31 cellular contexts compared by ENCODE assay signal in the genomic region with DNA sequence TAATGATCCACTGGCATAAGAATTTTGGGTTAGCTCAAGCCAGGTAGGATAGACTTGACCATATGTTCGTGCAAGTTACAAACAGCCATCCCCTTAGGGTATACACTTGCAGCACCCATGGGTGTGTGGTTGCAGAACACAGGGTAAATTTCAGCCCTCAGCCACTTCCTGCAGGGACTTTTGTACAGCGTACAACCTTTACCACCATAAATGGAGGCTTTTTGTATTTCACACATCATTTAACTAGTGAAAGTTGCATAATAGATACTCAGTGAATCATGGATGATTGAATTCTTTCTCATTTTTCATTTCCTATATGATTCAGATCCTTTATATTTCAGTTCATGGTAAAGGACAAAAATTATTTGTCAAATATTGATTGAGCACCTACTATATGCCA.
DNase-seq lines count a peak whose midpoint lies in the region; ATAC-seq and TF ChIP-seq lines count a peak whose summit lies in the region.
"Had no signal": no experiment of that assay in that cellular context is flagged by ENCODE, and none has a peak within 500 bp of the region (broad histone marks: within the 10 kb centered on the region; RNA-seq: fewer than 3 reads in every experiment).

No MANE protein-coding gene starts in this region.

- peaks cover 4% of the 10 kb centered on the region for H3K4me1 ChIP-seq in osteoblast (ENCODE audit: insufficient read depth, low read length)
- H3K4me1 ChIP-seq: adrenal gland, esophagus squamous epithelium, left lung, sigmoid colon, vagina had no signal

- no peak overlapping the region for H2AFZ ChIP-seq in osteoblast (ENCODE audit: low read length)

- CTCF ChIA-PET in RWPE1 (lab: Yijun Ruan, JAX) = no interaction called here

- H3K27ac ChIP-seq in RWPE1 = no peak overlapping the region
- no peak overlapping the region for H3K27ac ChIP-seq in osteoblast (ENCODE audit: low read depth, low read length)
- H3K27ac ChIP-seq: adrenal gland, brain microvascular endothelial cell, esophagus squamous epithelium, KMS-11, left lung, sigmoid colon, vagina had no signal

- DNase-seq in stimulated activated naive CD8-positive, alpha-beta T cell treated with anti-CD3 and anti-CD28 coated beads, Interleukin-15, amount 100 ng/mL, for 72 hours = peak in 1 of 2 donors; percentile 32
- no peak for DNase-seq in stimulated activated naive CD8-positive, alpha-beta T cell treated with anti-CD3 and anti-CD28 coated beads, Interleukin-15, Interleukin-2, amounts not matched to agents 100 U/mL and 50 U/mL, for 24 hours
- DNase-seq in RWPE1 (ENCODE audit: low spot score) = peak; percentile 49
- peak; percentile 8 for DNase-seq in fibroblast of mammary gland (ENCODE audit: low read depth)
- DNase-seq in stimulated activated naive B cell treated with anti-CD40 and anti-IgM and Interleukin-4, amounts not matched to agents 10 μg/mL and 1 μg/mL and 100 μg/mL, for 72 hours = no peak
- no peak for DNase-seq in NCI-H1694 treated with DMSO at 0.1 percent for 48 hours (lab: John Stamatoyannopoulos, UW)
- no peak for DNase-seq in NCI-H187 treated with DMSO at 0.1 percent for 48 hours (lab: John Stamatoyannopoulos, UW)
- DNase-seq in osteoblast (ENCODE audit: insufficient read length, low spot score, missing footprints) = no peak
- DNase-seq: activated CD4-positive, alpha-beta T cell treated with anti-CD3 and anti-CD28 coated beads, Interleukin-2, amount 50 U/mL, for 4 hours; activated effector memory CD4-positive, alpha-beta T cell treated with anti-CD3 and anti-CD28 coated beads, Interleukin-2, amount 50 U/mL, for 16 hours; adrenal gland; brain microvascular endothelial cell; C1 segment of cervical spinal cord; Caco-2; DND-41; effector CD8-positive, alpha-beta T cell; esophagus squamous epithelium; hypothalamus; left lung; mesendoderm; NCI-H1436 treated with DMSO at 0.1 percent for 48 hours; NCI-H446 treated with DMSO at 0.1 percent for 48 hours; NCI-H82; OCI-M1; SHP77 treated with DMSO at 0.1 percent for 48 hours; sigmoid colon; stimulated activated CD4-positive, alpha-beta T cell treated with anti-CD3 and anti-CD28 coated beads, Interleukin-4, amount 100 ng/mL, for 4 hours; stimulated activated naive CD4-positive, alpha-beta T cell treated with Interleukin-2 at 50 U/mL for 16 hours had no signal

- no peaks in the 10 kb centered on the region for H3K4me1 Mint-ChIP-seq in stimulated activated naive CD8-positive, alpha-beta T cell treated with anti-CD3 and anti-CD28 coated beads, Interleukin-15, amount 100 ng/mL, for 72 hours
- H3K4me1 Mint-ChIP-seq in stimulated activated naive B cell treated with anti-CD40 and anti-IgM and Interleukin-4, amounts not matched to agents 10 μg/mL and 1 μg/mL and 100 μg/mL, for 72 hours = no peaks in the 10 kb centered on the region

- peaks cover 22 to 24% of the 10 kb centered on the region in 2 donors for H3K9me3 Mint-ChIP-seq in stimulated activated naive CD8-positive, alpha-beta T cell treated with anti-CD3 and anti-CD28 coated beads, Interleukin-15, amount 100 ng/mL, for 72 hours
- peaks cover 13 to 16% of the 10 kb centered on the region in 2 donors for H3K9me3 Mint-ChIP-seq in stimulated activated naive B cell treated with anti-CD40 and anti-IgM and Interleukin-4, amounts not matched to agents 10 μg/mL and 1 μg/mL and 100 μg/mL, for 72 hours

- H3K27me3 ChIP-seq in osteoblast (ENCODE audit: insufficient read depth, low read length) = no peaks in the 10 kb centered on the region
- H3K27me3 ChIP-seq: adrenal gland, brain microvascular endothelial cell, esophagus squamous epithelium, left lung, sigmoid colon, vagina had no signal

- no peak overlapping the region for H3K4me3 Mint-ChIP-seq in stimulated activated naive CD8-positive, alpha-beta T cell treated with anti-CD3 and anti-CD28 coated beads, Interleukin-15, amount 100 ng/mL, for 72 hours
- H3K4me3 Mint-ChIP-seq in stimulated activated naive B cell treated with anti-CD40 and anti-IgM and Interleukin-4, amounts not matched to agents 10 μg/mL and 1 μg/mL and 100 μg/mL, for 72 hours = no peak overlapping the region

- H3K4me2 ChIP-seq in osteoblast (ENCODE audit: insufficient read depth, low read length) = no peak overlapping the region
- H3K4me2 ChIP-seq: KMS-11 had no signal

- H3K27me3 Mint-ChIP-seq in stimulated activated naive CD8-positive, alpha-beta T cell treated with anti-CD3 and anti-CD28 coated beads, Interleukin-15, amount 100 ng/mL, for 72 hours = no peaks in the 10 kb centered on the region
- H3K27me3 Mint-ChIP-seq in stimulated activated naive B cell treated with anti-CD40 and anti-IgM and Interleukin-4, amounts not matched to agents 10 μg/mL and 1 μg/mL and 100 μg/mL, for 72 hours = peaks cover 12 to 13% of the 10 kb centered on the region in 2 donors

- no peaks in the 10 kb centered on the region for H3K36me3 ChIP-seq in osteoblast (ENCODE audit: insufficient read depth, low read length)
- H3K36me3 ChIP-seq: adrenal gland, brain microvascular endothelial cell, esophagus squamous epithelium, left lung, sigmoid colon, vagina had no signal

- ATAC-seq in stimulated activated naive CD8-positive, alpha-beta T cell treated with anti-CD3 and anti-CD28 coated beads, Interleukin-15, amount 100 ng/mL, for 72 hours = peak; percentile 95
- ATAC-seq in stimulated activated naive CD8-positive, alpha-beta T cell treated with anti-CD3 and anti-CD28 coated beads, Interleukin-15, Interleukin-2, amounts not matched to agents 100 U/mL and 50 U/mL, for 24 hours = no peak
- peak; percentile 49 to 65 for ATAC-seq in stimulated activated naive B cell treated with anti-CD40 and anti-IgM and Interleukin-4, amounts not matched to agents 10 μg/mL and 1 μg/mL and 100 μg/mL, for 72 hours (replicated peaks)
- ATAC-seq: GM12878, left lung had no signal

- POLR2A ChIA-PET in RWPE1 (lab: Yijun Ruan, JAX; ENCODE audit: low non-redundant PET) = no interaction called here

- peaks cover 3% of the 10 kb centered on the region for H3K9me3 ChIP-seq in osteoblast (ENCODE audit: low read depth, low read length)

- no peaks in the 10 kb centered on the region for H4K20me1 ChIP-seq in osteoblast (ENCODE audit: insufficient read depth, low read length)

- no peak overlapping the region for H3K27ac Mint-ChIP-seq in stimulated activated naive CD8-positive, alpha-beta T cell treated with anti-CD3 and anti-CD28 coated beads, Interleukin-15, amount 100 ng/mL, for 72 hours
- no peak overlapping the region for H3K27ac Mint-ChIP-seq in stimulated activated naive B cell treated with anti-CD40 and anti-IgM and Interleukin-4, amounts not matched to agents 10 μg/mL and 1 μg/mL and 100 μg/mL, for 72 hours

- no peak for TF ChIP-seq CTCF in RWPE1 (conservative IDR thresholded peaks at IDR 0.05; ENCODE audit: low read depth)
- no peak for TF ChIP-seq CTCF in fibroblast of mammary gland (conservative IDR thresholded peaks at IDR 0.05; ENCODE audit: control insufficient read depth, insufficient read depth, low read depth, low read length)
- TF ChIP-seq CTCF in osteoblast (IDR thresholded peaks at IDR 0.05; ENCODE audit: extremely low read depth, low read depth, low read length) = no peak

- H3K79me2 ChIP-seq in osteoblast (ENCODE audit: insufficient read depth, low read length) = no peaks in the 10 kb centered on the region

- H3K4me3 ChIP-seq in fibroblast of mammary gland (ENCODE audit: control insufficient read depth, low read depth, low read length) (no peak overlapping the region), osteoblast (ENCODE audit: insufficient read depth, low read length) (no peak overlapping the region)
- H3K4me3 ChIP-seq: adrenal gland, esophagus squamous epithelium, GM12878, left lung, sigmoid colon, vagina had no signal

- no peaks in the 10 kb centered on the region for H3K36me3 Mint-ChIP-seq in stimulated activated naive B cell treated with anti-CD40 and anti-IgM and Interleukin-4, amounts not matched to agents 10 μg/mL and 1 μg/mL and 100 μg/mL, for 72 hours

Comparison
In these comparisons a context has a peak if more than half of its experiments do, and no peak if none do; other contexts are left out.
1. DNase-seq: peak in RWPE1 (single experiment) and fibroblast of mammary gland (single experiment); none in stimulated activated naive CD8-positive, alpha-beta T cell treated with anti-CD3 and anti-CD28 coated beads, Interleukin-15, Interleukin-2, amounts not matched to agents 100 U/mL and 50 U/mL, for 24 hours (single experiment), stimulated activated naive B cell treated with anti-CD40 and anti-IgM and Interleukin-4, amounts not matched to agents 10 μg/mL and 1 μg/mL and 100 μg/mL, for 72 hours (single experiment), NCI-H1694 treated with DMSO at 0.1 percent for 48 hours (single experiment), NCI-H187 treated with DMSO at 0.1 percent for 48 hours (single experiment) and osteoblast (single experiment).